Comparison of ENCODE assay signal across 10 cellular contexts in genomic region chr9:19976226-19976625, GRCh38.
DNase-seq lines count a peak whose midpoint lies in the region; ATAC-seq and TF ChIP-seq lines count a peak whose summit lies in the region.
"Had no signal": no experiment of that assay in that cellular context is flagged by ENCODE, and none has a peak within 500 bp of the region (broad histone marks: within the 10 kb centered on the region; RNA-seq: fewer than 3 reads in every experiment).

No MANE protein-coding gene starts in this region.

- no peak for TF ChIP-seq EP300 in stomach (IDR thresholded peaks at IDR 0.05)

- H3K27ac ChIP-seq in DND-41 (ENCODE audit: low read length): no peak overlapping the region
- H3K27ac ChIP-seq in stomach: no peak overlapping the region
- H3K27ac ChIP-seq: suprapubic skin had no signal

- ATAC-seq in DND-41 (ENCODE audit: insufficient read depth, low read depth) (peak; percentile 93), HG02938 (IDR thresholded peaks at IDR 0.05; ENCODE audit: unreplicated experiment) (peak; percentile 65), naive B cell (ENCODE audit: low read depth in 2 of 2) (peak; percentile 40 to 67), GM18873 (IDR thresholded peaks at IDR 0.05; ENCODE audit: low FRiP score, unreplicated experiment) (no peak)

- H3K27me3 Mint-ChIP-seq in activated CD4-positive, alpha-beta memory T cell treated with anti-CD3 and anti-CD28 coated beads, Interleukin-2, amount 10 ng/mL, durations not matched to agents 7 days and 5 days: peaks cover 3% of the 10 kb centered on the region
- H3K27me3 Mint-ChIP-seq in naive B cell: peaks cover 5 to 22% (median 13%) of the 10 kb centered on the region in 3 donors
- peaks cover 2 to 6% (median 5%) of the 10 kb centered on the region in 3 donors for H3K27me3 Mint-ChIP-seq in immature natural killer cell (ENCODE audit: low read depth in 3 of 3)

- CTCF ChIA-PET in activated CD4-positive, alpha-beta memory T cell treated with anti-CD3 and anti-CD28 coated beads, Interleukin-2, amount 10 ng/mL, durations not matched to agents 7 days and 5 days (lab: Charles Lee): no interaction called here

- no peak for TF ChIP-seq POLR2A in stomach (IDR thresholded peaks at IDR 0.05)

- H2AFZ ChIP-seq in DND-41 (ENCODE audit: low read depth, low read length): peak overlapping the region; percentile 55

- peak; percentile 35 for DNase-seq in DND-41
- peak; percentile 49 for DNase-seq in activated CD4-positive, alpha-beta memory T cell treated with anti-CD3 and anti-CD28 coated beads, Interleukin-2, amount 10 ng/mL, durations not matched to agents 7 days and 5 days
- DNase-seq in naive B cell: no peak
- DNase-seq in stomach: no peak
- no peak for DNase-seq in immature natural killer cell
- no peak for DNase-seq in DMS53 (lab: John Stamatoyannopoulos, UW)
- DNase-seq: NCI-H1105 had no signal

- intact Hi-C loops in stomach (cut with DNase I; ENCODE audit: low total_unique reads): no loop called here

- H3K36me3 ChIP-seq in DND-41 (ENCODE audit: insufficient read depth, low read length) (no peaks in the 10 kb centered on the region), stomach (no peaks in the 10 kb centered on the region)
- H3K36me3 ChIP-seq: suprapubic skin had no signal

- peak overlapping the region; percentile 81 for H3K27ac Mint-ChIP-seq in activated CD4-positive, alpha-beta memory T cell treated with anti-CD3 and anti-CD28 coated beads, Interleukin-2, amount 10 ng/mL, durations not matched to agents 7 days and 5 days
- peak overlapping the region in 1 of 6 donors; percentile 59 for H3K27ac Mint-ChIP-seq in naive B cell
- no peak overlapping the region for H3K27ac Mint-ChIP-seq in immature natural killer cell

- H3K36me3 Mint-ChIP-seq in activated CD4-positive, alpha-beta memory T cell treated with anti-CD3 and anti-CD28 coated beads, Interleukin-2, amount 10 ng/mL, durations not matched to agents 7 days and 5 days (ENCODE audit: low read depth): peaks cover 15% of the 10 kb centered on the region
- H3K36me3 Mint-ChIP-seq in naive B cell (peaks cover 0 to 8% of the 10 kb centered on the region in 2 donors), immature natural killer cell (no peaks in the 10 kb centered on the region)

- H3K4me1 Mint-ChIP-seq in activated CD4-positive, alpha-beta memory T cell treated with anti-CD3 and anti-CD28 coated beads, Interleukin-2, amount 10 ng/mL, durations not matched to agents 7 days and 5 days: peaks cover 27% of the 10 kb centered on the region
- H3K4me1 Mint-ChIP-seq in naive B cell (peaks cover 7 to 13% (median 9%) of the 10 kb centered on the region in 3 donors), immature natural killer cell (peaks cover 0 to 2% of the 10 kb centered on the region in 2 donors)

- H4K20me1 ChIP-seq in DND-41 (ENCODE audit: insufficient read depth, low read length): no peaks in the 10 kb centered on the region

- H3K4me3 ChIP-seq in DND-41 (ENCODE audit: low read depth in 1 of 2, low read length in 2 of 2) (no peak overlapping the region), stomach (no peak overlapping the region)
- H3K4me3 ChIP-seq: suprapubic skin had no signal

- no peak overlapping the region for H3K4me3 Mint-ChIP-seq in activated CD4-positive, alpha-beta memory T cell treated with anti-CD3 and anti-CD28 coated beads, Interleukin-2, amount 10 ng/mL, durations not matched to agents 7 days and 5 days
- H3K4me3 Mint-ChIP-seq in naive B cell: peak overlapping the region in 1 of 8 donors; percentile 22
- no peak overlapping the region for H3K4me3 Mint-ChIP-seq in immature natural killer cell

- POLR2A ChIA-PET in activated CD4-positive, alpha-beta memory T cell treated with anti-CD3 and anti-CD28 coated beads, Interleukin-2, amount 10 ng/mL, durations not matched to agents 7 days and 5 days (lab: Charles Lee): interaction anchor here (1.0 kb wide), 1 partner anchor 23 kb away, joined by 5 read pairs; no protein-coding TSS in a partner anchor

- H3K4me1 ChIP-seq in DND-41 (ENCODE audit: insufficient read depth, low read length): peaks cover 11% of the 10 kb centered on the region
- no peaks in the 10 kb centered on the region for H3K4me1 ChIP-seq in stomach
- H3K4me1 ChIP-seq: suprapubic skin had no signal

- peaks cover 13% of the 10 kb centered on the region for H3K9me3 Mint-ChIP-seq in activated CD4-positive, alpha-beta memory T cell treated with anti-CD3 and anti-CD28 coated beads, Interleukin-2, amount 10 ng/mL, durations not matched to agents 7 days and 5 days
- H3K9me3 Mint-ChIP-seq in naive B cell (peaks cover 0 to 4% (median 0%) of the 10 kb centered on the region in 7 donors), immature natural killer cell (peaks cover 0 to 2% (median 0%) of the 10 kb centered on the region in 6 donors)

- H3K9me3 ChIP-seq in DND-41 (ENCODE audit: insufficient read depth, low read length, severe bottlenecking) (no peaks in the 10 kb centered on the region), stomach (no peaks in the 10 kb centered on the region)
- H3K9me3 ChIP-seq: suprapubic skin had no signal

- H3K9ac ChIP-seq in DND-41 (ENCODE audit: low read depth, low read length): no peak overlapping the region

- no peaks in the 10 kb centered on the region for H3K79me2 ChIP-seq in DND-41 (ENCODE audit: insufficient read depth, low read length)

- no peaks in the 10 kb centered on the region for H3K27me3 ChIP-seq in DND-41 (ENCODE audit: insufficient read depth, low read length, poor library complexity)
- H3K27me3 ChIP-seq in stomach: no peaks in the 10 kb centered on the region
- H3K27me3 ChIP-seq: suprapubic skin had no signal

- no peak overlapping the region; the same call in 1 of the 2 replicates for H3K4me2 ChIP-seq in DND-41 (ENCODE audit: insufficient read depth, low read length)

- TF ChIP-seq CTCF in DND-41 (IDR thresholded peaks at IDR 0.05; ENCODE audit: borderline replicate concordance, extremely low read depth, low read length, poor library complexity, severe bottlenecking) (no peak), stomach (IDR thresholded peaks at IDR 0.05) (no peak)

Comparison
In these comparisons a context has a peak if more than half of its experiments do, and no peak if none do; other contexts are left out.
1. DNase-seq: peak in DND-41 (single experiment) and activated CD4-positive, alpha-beta memory T cell treated with anti-CD3 and anti-CD28 coated beads, Interleukin-2, amount 10 ng/mL, durations not matched to agents 7 days and 5 days (single experiment); none in naive B cell (single experiment), stomach (single experiment), immature natural killer cell (0 of 3) and DMS53 (single experiment).